In the genomic region with DNA sequence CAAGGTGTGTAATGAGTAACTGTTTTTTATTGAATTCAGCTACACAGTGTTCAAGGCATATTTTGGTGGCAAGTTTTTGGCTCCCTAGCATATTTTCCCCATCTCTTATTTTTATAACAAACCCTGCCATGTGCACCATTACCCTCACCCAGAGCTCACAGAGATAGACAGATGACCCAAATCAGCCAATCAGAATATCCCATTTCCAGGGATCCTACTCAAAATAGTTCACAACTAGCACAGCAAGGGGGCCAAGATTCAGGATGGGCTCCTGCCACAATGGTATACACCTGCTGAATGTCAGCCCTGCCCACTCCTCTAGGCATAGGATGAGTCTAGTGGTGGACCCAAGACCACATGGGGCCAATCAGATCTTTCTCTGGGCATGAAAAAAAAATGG, we compare ENCODE assay signal across 26 cellular contexts.
DNase-seq lines count a peak whose midpoint lies in the region; ATAC-seq, FAIRE-seq and TF ChIP-seq lines count a peak whose summit lies in the region.
"Had no signal": no experiment of that assay in that cellular context is flagged by ENCODE, and none has a peak within 500 bp of the region (broad histone marks: within the 10 kb centered on the region; RNA-seq: fewer than 3 reads in every experiment).

No MANE protein-coding gene starts in this region.

- no peak for TF ChIP-seq POLR2A in erythroblast (IDR thresholded peaks at IDR 0.05; ENCODE audit: low read length)

- no peak overlapping the region for H3K4me3 ChIP-seq in lower lobe of right lung
- H3K4me3 ChIP-seq: BLaER1 had no signal

- peaks cover 12% of the 10 kb centered on the region for H3K27me3 Mint-ChIP-seq in WTC11 (ENCODE audit: low read depth)
- H3K27me3 Mint-ChIP-seq: CD4-positive, alpha-beta memory T cell; CD4-positive, CD25-positive, alpha-beta regulatory T cell; CD8-positive, alpha-beta memory T cell had no signal

- no peak overlapping the region for H3K27ac Mint-ChIP-seq in WTC11
- H3K27ac Mint-ChIP-seq: CD4-positive, alpha-beta memory T cell; CD4-positive, CD25-positive, alpha-beta regulatory T cell had no signal

- no peaks in the 10 kb centered on the region for H3K4me1 Mint-ChIP-seq in WTC11
- H3K4me1 Mint-ChIP-seq: CD8-positive, alpha-beta memory T cell had no signal

- DNase-seq in G401 (ENCODE audit: low spot score) (peak; percentile 9), WTC11 (ENCODE audit: low spot score) (no peak), erythroblast (lab: John Stamatoyannopoulos, UW) (peak; percentile 40 to 59), urothelium cell line (ENCODE audit: low spot score) (no peak), HUDEP-2 (lab: John Stamatoyannopoulos, UW; ENCODE audit: unreplicated experiment in 76 of 76) (no peak), lower lobe of right lung (no peak)
- DNase-seq: 8988T; ACHN; BE2C; CD4-positive, alpha-beta memory T cell; CD4-positive, CD25-positive, alpha-beta regulatory T cell; CD8-positive, alpha-beta memory T cell; COR-L47; DMS 273 treated with DMSO at 0.1 percent for 48 hours; DMS153; DMS53; DMS79; DND-41; EL; GF-D8 had no signal

- H3K4me1 ChIP-seq in lower lobe of right lung, result no peaks in the 10 kb centered on the region
- H3K4me1 ChIP-seq: BE2C had no signal

- H3K36me3 Mint-ChIP-seq in WTC11, result no peaks in the 10 kb centered on the region
- H3K36me3 Mint-ChIP-seq: CD14-positive monocyte; CD4-positive, alpha-beta memory T cell; CD4-positive, CD25-positive, alpha-beta regulatory T cell; CD8-positive, alpha-beta memory T cell had no signal

- intact Hi-C loops in lower lobe of right lung (cut with DNase I), result no loop called here

- peaks cover 13% of the 10 kb centered on the region for H3K9me3 Mint-ChIP-seq in WTC11
- H3K9me3 Mint-ChIP-seq: CD14-positive monocyte; CD4-positive, alpha-beta memory T cell had no signal

- H3K36me3 ChIP-seq in lower lobe of right lung, result no peaks in the 10 kb centered on the region
- H3K36me3 ChIP-seq: BE2C, BLaER1 had no signal

- ATAC-seq in WTC11 (peak; percentile 39; the same call in 1 of the 2 replicates), HG03571 (IDR thresholded peaks at IDR 0.05; ENCODE audit: unreplicated experiment) (no peak), lower lobe of right lung (no peak)

- H3K27ac ChIP-seq in lower lobe of right lung, result no peak overlapping the region
- H3K27ac ChIP-seq: BLaER1 had no signal

- POLR2A ChIA-PET in WTC11 (lab: Charles Lee), result no interaction called here

- peak; percentile 44 for FAIRE-seq in urothelium cell line (lab: Jason Lieb, UNC)
- FAIRE-seq: A204.1, G401.6, GM12891 had no signal

- no peaks in the 10 kb centered on the region for H3K9me3 ChIP-seq in lower lobe of right lung
- H3K9me3 ChIP-seq: BE2C, BLaER1 had no signal

- H3K4me3 Mint-ChIP-seq in WTC11, result no peak overlapping the region
- H3K4me3 Mint-ChIP-seq: CD14-positive monocyte; CD4-positive, alpha-beta memory T cell; CD4-positive, CD25-positive, alpha-beta regulatory T cell; CD8-positive, alpha-beta memory T cell had no signal

- TF ChIP-seq CTCF in WTC11 (IDR thresholded peaks at IDR 0.05) (no peak), lower lobe of right lung (IDR thresholded peaks at IDR 0.05) (no peak)

- CTCF ChIA-PET in WTC11 (lab: Charles Lee), result no interaction called here

- H3K27me3 ChIP-seq in lower lobe of right lung (ENCODE audit: low read depth), result no peaks in the 10 kb centered on the region
- H3K27me3 ChIP-seq: BE2C, BLaER1 had no signal

- in situ Hi-C loops in G401 (cut with HindIII; ENCODE audit: low sequenced_read_pairs), result no loop called here

TF ChIP-seq in WTC11, 78 proteins besides CTCF, POLR2A, EP300 and RAD21:
- TF ChIP-seq MXD4 (CRISPR knock-in tag; IDR thresholded peaks at IDR 0.05; ENCODE audit: borderline replicate concordance), result no peak

Comparison
In these comparisons a context has a peak if more than half of its experiments do, and no peak if none do; other contexts are left out.
1. DNase-seq: peak in G401 (single experiment) and erythroblast (2 of 2); none in WTC11 (single experiment), urothelium cell line (single experiment), HUDEP-2 (0 of 76) and lower lobe of right lung (single experiment).